7 cellular contexts compared by ENCODE assay signal in genomic region chr6:28444759-28445158, GRCh38. TPM values are rescaled to one million over a fixed set of nuclear protein-coding genes. Genes with fewer than 3 reads are reported as not detected.
DNase-seq lines count a peak whose midpoint lies in the region; ATAC-seq and TF ChIP-seq lines count a peak whose summit lies in the region.
"Not testable (repeated sequence)": the region's sequence is repeated elsewhere in the genome, so short reads cannot be mapped to it uniquely, and the experiment has no call there.

No MANE protein-coding gene starts in this region.

- not testable (repeated sequence) for H3K36me3 Mint-ChIP-seq in activated CD4-positive, alpha-beta T cell treated with anti-CD3 and anti-CD28 coated beads for 36 hours (ENCODE audit: low read depth)
- peaks cover 14% of the 10 kb centered on the region for H3K36me3 Mint-ChIP-seq in activated naive CD8-positive, alpha-beta T cell treated with anti-CD3 and anti-CD28 coated beads, Interleukin-2, amount 10 ng/mL, durations not matched to agents 7 days and 5 days

- H3K36me3 ChIP-seq in DND-41 (ENCODE audit: insufficient read depth, low read length); hepatocyte (replicated peaks; ENCODE audit: insufficient read depth, low read depth): not testable (repeated sequence)
- H3K36me3 ChIP-seq in neuronal stem cell (replicated peaks in 1 of 2; ENCODE audit: control insufficient read depth in 2 of 2, insufficient read depth in 2 of 2, low read length in 2 of 2): peaks cover 1 to 13% of the 10 kb centered on the region in 2 donors

- H3K27me3 Mint-ChIP-seq in activated CD4-positive, alpha-beta T cell treated with anti-CD3 and anti-CD28 coated beads for 36 hours: peaks cover 16% of the 10 kb centered on the region
- H3K27me3 Mint-ChIP-seq in activated naive CD8-positive, alpha-beta T cell treated with anti-CD3 and anti-CD28 coated beads, Interleukin-2, amount 10 ng/mL, durations not matched to agents 7 days and 5 days: not testable (repeated sequence)

- not testable (repeated sequence) for ATAC-seq in DND-41 (ENCODE audit: insufficient read depth, low read depth); activated CD4-positive, alpha-beta T cell treated with anti-CD3 and anti-CD28 coated beads for 36 hours; activated naive CD8-positive, alpha-beta T cell treated with anti-CD3 and anti-CD28 coated beads, Interleukin-2, amount 10 ng/mL, durations not matched to agents 7 days and 5 days (ENCODE audit: low read depth)

- WGBS in hepatocyte (ENCODE audit: low lambda C conversion rate, missing lambda C conversion rate): 95% methylated on average over 3 of the region's 3 CpGs
- WGBS in neuronal stem cell (ENCODE audit: extremely low coverage in 2 of 2, insufficient read length in 2 of 2, insufficient replicate concordance in 1 of 2), 2 donors: no CpG with 5 or more reads among the region's 3 CpGs

- DNase-seq in DND-41 (peak; percentile 47), NCI-H748 (lab: John Stamatoyannopoulos, UW; ENCODE audit: unreplicated experiment) (peak; percentile 8), hepatocyte (ENCODE audit: low spot score) (peak; percentile 7)
- peak; percentile 24 for DNase-seq in Jurkat, Clone E6-1 (ENCODE audit: low read depth, low spot score)
- peak; percentile 67 for DNase-seq in activated CD4-positive, alpha-beta T cell treated with anti-CD3 and anti-CD28 coated beads for 36 hours
- DNase-seq in activated naive CD8-positive, alpha-beta T cell treated with anti-CD3 and anti-CD28 coated beads, Interleukin-2, amount 10 ng/mL, durations not matched to agents 7 days and 5 days; neuronal stem cell (ENCODE audit: low spot score): not testable (repeated sequence)

- H3K4me1 Mint-ChIP-seq in activated CD4-positive, alpha-beta T cell treated with anti-CD3 and anti-CD28 coated beads for 36 hours: peaks cover 37% of the 10 kb centered on the region
- H3K4me1 Mint-ChIP-seq in activated naive CD8-positive, alpha-beta T cell treated with anti-CD3 and anti-CD28 coated beads, Interleukin-2, amount 10 ng/mL, durations not matched to agents 7 days and 5 days: peaks cover 48% of the 10 kb centered on the region

- H3K9ac ChIP-seq in DND-41 (ENCODE audit: low read depth, low read length); neuronal stem cell (ENCODE audit: low read depth, low read length, poor library complexity): not testable (repeated sequence)

- H2BK5ac ChIP-seq in neuronal stem cell (ENCODE audit: low read length): not testable (repeated sequence)

- H3K27ac ChIP-seq in DND-41 (ENCODE audit: low read length); hepatocyte; neuronal stem cell (replicated peaks; ENCODE audit: low read length): not testable (repeated sequence)

- H2AK5ac ChIP-seq in neuronal stem cell (ENCODE audit: low read depth, low read length): not testable (repeated sequence)

- not testable (repeated sequence) for H3K14ac ChIP-seq in neuronal stem cell (ENCODE audit: low read length)

- H3K79me1 ChIP-seq in neuronal stem cell (ENCODE audit: low read depth, low read length): not testable (repeated sequence)

- not testable (repeated sequence) for H3K9me3 ChIP-seq in DND-41 (ENCODE audit: insufficient read depth, low read length, severe bottlenecking); hepatocyte (ENCODE audit: low read depth); neuronal stem cell (replicated peaks in 1 of 2; ENCODE audit: control insufficient read depth in 2 of 2, insufficient read depth in 1 of 2, low read depth in 1 of 2, low read length in 2 of 2)

- not testable (repeated sequence) for H3K18ac ChIP-seq in neuronal stem cell (ENCODE audit: low read length)

- not testable (repeated sequence) for H2BK12ac ChIP-seq in neuronal stem cell (ENCODE audit: low read length)

- not testable (repeated sequence) for H3K79me2 ChIP-seq in DND-41 (ENCODE audit: insufficient read depth, low read length)
- H3K79me2 ChIP-seq in hepatocyte: peaks cover 12% of the 10 kb centered on the region

- H3K4me3 Mint-ChIP-seq in activated CD4-positive, alpha-beta T cell treated with anti-CD3 and anti-CD28 coated beads for 36 hours: not testable (repeated sequence)
- peak overlapping the region; percentile 95 for H3K4me3 Mint-ChIP-seq in activated naive CD8-positive, alpha-beta T cell treated with anti-CD3 and anti-CD28 coated beads, Interleukin-2, amount 10 ng/mL, durations not matched to agents 7 days and 5 days

- H4K91ac ChIP-seq in neuronal stem cell (ENCODE audit: low read depth, low read length, poor library complexity): not testable (repeated sequence)

- not testable (repeated sequence) for H3K4me3 ChIP-seq in DND-41 (ENCODE audit: low read depth in 1 of 2, low read length in 2 of 2); Jurkat, Clone E6-1 (ENCODE audit: low read length); hepatocyte; neuronal stem cell (ENCODE audit: low read length in 2 of 2)

- not testable (repeated sequence) for H3K9me2 ChIP-seq in hepatocyte (replicated peaks; ENCODE audit: insufficient read depth)

- CTCF ChIA-PET in activated CD4-positive, alpha-beta T cell treated with anti-CD3 and anti-CD28 coated beads for 36 hours (lab: Charles Lee): interaction anchor here (0.6 kb wide), 1 partner anchor 61 kb away, joined by 3 read pairs; no protein-coding TSS in a partner anchor

- intact Hi-C loops in activated CD4-positive, alpha-beta T cell treated with anti-CD3 and anti-CD28 coated beads for 36 hours (cut with DNase I, micrococcal nuclease): loop anchor here in 1 of 2 experiments (5.0 kb wide), 2 partner anchors 143 to 1057 kb away; partner anchors contain the start of gene ZNF391

- H3K4ac ChIP-seq in neuronal stem cell (ENCODE audit: low read length): not testable (repeated sequence)

- not testable (repeated sequence) for H4K20me1 ChIP-seq in DND-41 (ENCODE audit: insufficient read depth, low read length); hepatocyte (ENCODE audit: insufficient read depth, poor library complexity, severe bottlenecking)

- H4K8ac ChIP-seq in neuronal stem cell (ENCODE audit: low read depth, low read length): not testable (repeated sequence)

- not testable (repeated sequence) for H2BK15ac ChIP-seq in neuronal stem cell (ENCODE audit: low read length)

- not testable (repeated sequence) for TF ChIP-seq CTCF in DND-41 (IDR thresholded peaks at IDR 0.05; ENCODE audit: borderline replicate concordance, extremely low read depth, low read length, poor library complexity, severe bottlenecking); hepatocyte (IDR thresholded peaks at IDR 0.05; ENCODE audit: poor library complexity)

- peaks cover 22% of the 10 kb centered on the region for H3K4me1 ChIP-seq in DND-41 (ENCODE audit: insufficient read depth, low read length)
- H3K4me1 ChIP-seq in hepatocyte (ENCODE audit: insufficient read depth); neuronal stem cell (ENCODE audit: control insufficient read depth in 2 of 2, insufficient read depth in 1 of 2, low read depth in 1 of 2, low read length in 2 of 2): not testable (repeated sequence)

- H3K4me2 ChIP-seq in DND-41 (ENCODE audit: insufficient read depth, low read length); hepatocyte; neuronal stem cell (ENCODE audit: insufficient read depth, low read length, poor library complexity, severe bottlenecking): not testable (repeated sequence)

- H3K27ac Mint-ChIP-seq in activated CD4-positive, alpha-beta T cell treated with anti-CD3 and anti-CD28 coated beads for 36 hours; activated naive CD8-positive, alpha-beta T cell treated with anti-CD3 and anti-CD28 coated beads, Interleukin-2, amount 10 ng/mL, durations not matched to agents 7 days and 5 days: not testable (repeated sequence)

- H2BK120ac ChIP-seq in neuronal stem cell (ENCODE audit: low read depth, low read length): not testable (repeated sequence)

- POLR2A ChIA-PET in activated CD4-positive, alpha-beta T cell treated with anti-CD3 and anti-CD28 coated beads for 36 hours (lab: Charles Lee): interaction anchor here (0.8 kb wide), 1 partner anchor 418 kb away, joined by 6 read pairs; no protein-coding TSS in a partner anchor
- POLR2A ChIA-PET in activated naive CD8-positive, alpha-beta T cell treated with anti-CD3 and anti-CD28 coated beads, Interleukin-2, amount 10 ng/mL, durations not matched to agents 7 days and 5 days (lab: Charles Lee): not testable (repeated sequence)

- not testable (repeated sequence) for H3K23ac ChIP-seq in neuronal stem cell (ENCODE audit: low read depth, low read length, poor library complexity)

- H3K9me3 Mint-ChIP-seq in activated CD4-positive, alpha-beta T cell treated with anti-CD3 and anti-CD28 coated beads for 36 hours (ENCODE audit: low read depth): peaks cover 10% of the 10 kb centered on the region
- not testable (repeated sequence) for H3K9me3 Mint-ChIP-seq in activated naive CD8-positive, alpha-beta T cell treated with anti-CD3 and anti-CD28 coated beads, Interleukin-2, amount 10 ng/mL, durations not matched to agents 7 days and 5 days

- not testable (repeated sequence) for H3K27me3 ChIP-seq in DND-41 (ENCODE audit: insufficient read depth, low read length, poor library complexity); hepatocyte; neuronal stem cell (ENCODE audit: control insufficient read depth in 3 of 3, insufficient read depth in 3 of 3, low read depth in 1 of 3, low read length in 3 of 3)

- H2AFZ ChIP-seq in DND-41 (ENCODE audit: low read depth, low read length): peak overlapping the region; percentile 75
- H2AFZ ChIP-seq in hepatocyte: not testable (repeated sequence)
- H2AFZ ChIP-seq in neuronal stem cell (ENCODE audit: low read length): peak overlapping the region; percentile 90

RNA-seq across cellular contexts. Expression of gene ZSCAN23, which starts 1.5 kb away (rescaled TPM):
- not detected for polyA plus RNA-seq in Jurkat, Clone E6-1 (2012; ENCODE audit: insufficient read depth, insufficient read length)
- 1 to 10 TPM; 1.9 to 2.9 TPM for total RNA-seq in activated CD4-positive, alpha-beta T cell treated with anti-CD3 and anti-CD28 coated beads for 36 hours
- total RNA-seq in activated naive CD8-positive, alpha-beta T cell treated with anti-CD3 and anti-CD28 coated beads, Interleukin-2, amount 10 ng/mL, durations not matched to agents 7 days and 5 days: 1 to 10 TPM; 1.3 to 2.9 TPM
- 1.9 and 5.6 TPM in 2 replicates for total RNA-seq in hepatocyte
- 0.48 and 1.4 TPM in 2 replicates for polyA plus RNA-seq in hepatocyte
- 4.9 TPM for polyA plus RNA-seq in neuronal stem cell (2013, experiment 1 of 2)
- 3.7 TPM for polyA plus RNA-seq in neuronal stem cell (2013, experiment 2 of 2)

RNA-seq across cellular contexts. Expression of gene ZSCAN12, which starts 45.2 kb away (rescaled TPM):
- not detected for polyA plus RNA-seq in Jurkat, Clone E6-1 (2012; ENCODE audit: insufficient read depth, insufficient read length)
- total RNA-seq in activated CD4-positive, alpha-beta T cell treated with anti-CD3 and anti-CD28 coated beads for 36 hours: 1 to 10 TPM; 6.9 to 7.6 TPM
- 10 to 100 TPM; 13.9 to 15.0 TPM for total RNA-seq in activated naive CD8-positive, alpha-beta T cell treated with anti-CD3 and anti-CD28 coated beads, Interleukin-2, amount 10 ng/mL, durations not matched to agents 7 days and 5 days
- 5.6 and 6.1 TPM in 2 replicates for total RNA-seq in hepatocyte
- 2.1 and 3.2 TPM in 2 replicates for polyA plus RNA-seq in hepatocyte
- polyA plus RNA-seq in neuronal stem cell (2013, experiment 1 of 2): 5.6 TPM
- 5.8 TPM for polyA plus RNA-seq in neuronal stem cell (2013, experiment 2 of 2)
